ENCODE assay signal across 8 cellular contexts in the genomic region with DNA sequence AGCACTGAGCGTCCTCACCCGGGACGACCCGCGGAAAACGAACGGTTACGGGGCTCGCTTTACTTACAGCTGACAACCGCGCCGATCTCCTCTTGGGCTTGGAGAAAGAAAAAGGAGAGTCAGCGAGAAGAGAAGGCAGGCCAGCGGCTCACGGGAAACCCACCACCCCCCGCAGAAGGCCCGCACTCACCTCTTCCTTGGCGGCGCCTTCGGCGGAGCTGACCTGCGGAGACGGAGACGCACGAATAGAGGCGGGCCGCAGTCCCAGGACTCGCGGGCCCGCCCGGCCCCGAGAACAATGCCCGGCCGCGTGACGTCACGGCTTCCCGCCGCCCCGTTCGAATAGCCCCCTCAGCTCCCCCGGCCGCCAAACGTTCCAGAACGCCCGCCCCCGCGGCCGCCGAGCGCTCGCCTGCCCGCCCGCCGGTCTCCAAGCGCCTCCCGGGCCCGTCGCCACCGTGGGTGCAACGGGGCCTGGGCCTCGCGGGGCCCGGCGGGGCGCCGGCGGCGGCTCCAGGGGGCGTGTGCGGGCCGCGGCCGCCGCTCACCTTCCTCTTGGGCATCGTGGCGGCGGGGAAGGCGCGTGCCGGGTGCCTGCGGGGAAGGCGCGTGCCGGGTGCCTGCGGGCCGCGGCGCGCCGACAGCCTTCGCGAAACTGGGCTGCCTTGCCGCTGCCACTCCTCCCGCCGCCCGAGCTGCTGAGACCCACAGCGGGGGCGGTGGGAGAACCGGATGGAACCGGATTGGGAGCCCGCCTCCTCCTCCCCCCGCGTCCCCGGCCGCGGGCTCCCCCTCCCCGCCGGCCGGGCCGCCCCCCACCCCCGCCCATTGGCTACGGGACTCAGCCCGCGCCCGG. TPM values are rescaled to one million over a fixed set of nuclear protein-coding genes. Genes with fewer than 3 reads are reported as not detected.
DNase-seq lines count a peak whose midpoint lies in the region; ATAC-seq and TF ChIP-seq lines count a peak whose summit lies in the region.

Gene HMGN1, minus strand, starts transcription at position 734 of the 856 bp plus-strand sequence. Its CDS starts 171 bp downstream, at position 563.

- H3K79me1 ChIP-seq in mesenchymal stem cell (replicated peaks; ENCODE audit: low read length, poor library complexity, severe bottlenecking): peaks cover 3% of the 10 kb centered on the region

- H2BK12ac ChIP-seq in mesenchymal stem cell (ENCODE audit: low read length in 2 of 2): peak within 1 kb of the TSS in 1 of 2 experiments; percentile 63

- H3K36me3 ChIP-seq in CD8-positive, alpha-beta T cell (ENCODE audit: insufficient read depth, low read length): peaks cover 13% of the 10 kb centered on the region
- H3K36me3 ChIP-seq in mesenchymal stem cell (ENCODE audit: control insufficient read depth in 1 of 2, insufficient read depth in 2 of 2, low read depth in 1 of 2, low read length in 2 of 2): peaks cover 4 to 36% of the 10 kb centered on the region in 2 experiments

- peak within 1 kb of the TSS; percentile 99 for H3K27ac Mint-ChIP-seq in CD8-positive, alpha-beta T cell

- H2BK120ac ChIP-seq in mesenchymal stem cell (ENCODE audit: low read depth, low read length): peak within 1 kb of the TSS; percentile 98

- under 1% methylated on average over 41 of the region's 116 CpGs for WGBS in mesenchymal stem cell

- intact Hi-C loops in CD8-positive, alpha-beta T cell (cut with DNase I, micrococcal nuclease): loop anchor here (1.0 to 10.0 kb wide), 8 partner anchors 32 to 166 kb away; partner anchors contain the start of genes PSMG1 (in 2 of the 2), BRWD1 (in 1 of the 2) and LCA5L (in 1 of the 2)

- H3K36me3 Mint-ChIP-seq in CD8-positive, alpha-beta T cell: peaks cover 36% of the 10 kb centered on the region

- no peak within 1 kb of the TSS for H3K23ac ChIP-seq in mesenchymal stem cell (ENCODE audit: low read length in 2 of 2)

- peaks cover 43% of the 10 kb centered on the region for H3K4me1 ChIP-seq in CD8-positive, alpha-beta T cell (ENCODE audit: insufficient read depth, low read length)
- peaks cover 5% of the 10 kb centered on the region for H3K4me1 ChIP-seq in mesenchymal stem cell (ENCODE audit: control insufficient read depth, insufficient read depth, low read depth, low read length)

- H3K4me2 ChIP-seq in mesenchymal stem cell (ENCODE audit: low read length, poor library complexity, severe bottlenecking): peak within 1 kb of the TSS; percentile 91

- peak within 1 kb of the TSS; percentile 96 for H2BK5ac ChIP-seq in mesenchymal stem cell (ENCODE audit: low read depth, low read length, poor library complexity, severe bottlenecking)

- no peak for TF ChIP-seq CTCF in CD8-positive, alpha-beta T cell (IDR thresholded peaks at IDR 0.05)

- peak within 1 kb of the TSS; percentile 96 for H3K4me3 Mint-ChIP-seq in CD8-positive, alpha-beta T cell

- H3K9me3 Mint-ChIP-seq in CD8-positive, alpha-beta T cell: no peaks in the 10 kb centered on the region

- DNase-seq in CD8-positive, alpha-beta T cell: peak; percentile 75 to 90 (median 86)
- DNase-seq in HS-5 (ENCODE audit: low read depth) (peak; percentile 29), NK-92 (lab: John Stamatoyannopoulos, UW; ENCODE audit: unreplicated experiment) (peak; percentile 60), mesenchymal stem cell (peak; percentile 91)
- DNase-seq in activated CD8-positive, alpha-beta memory T cell treated with anti-CD3 and anti-CD28 coated beads for 1 hour (ENCODE audit: extremely low read depth in 1 of 2, low read depth in 1 of 2): peak; percentile 57 to 84
- peak; percentile 95 for DNase-seq in effector CD8-positive, alpha-beta T cell (lab: John Stamatoyannopoulos, UW)
- peak; percentile 83 for DNase-seq in stimulated activated CD8-positive, alpha-beta memory T cell treated with anti-CD3 and anti-CD28 coated beads, Interleukin-12 subunit alpha, Interleukin-12 subunit beta, amount 100 ng/mL, for 4 hours (ENCODE audit: low read depth)

- peak within 1 kb of the TSS; percentile 97 for H4K8ac ChIP-seq in mesenchymal stem cell (ENCODE audit: low read length)

- peak within 1 kb of the TSS; percentile 95 for H2AFZ ChIP-seq in mesenchymal stem cell (ENCODE audit: low read depth, low read length)

- POLR2A ChIA-PET in CD8-positive, alpha-beta T cell (lab: Charles Lee): interaction anchor here (1.0 to 3.7 kb wide), 10 partner anchors 12 to 165 kb away, joined by 3 to 95 read pairs (median 6); partner anchors contain the start of genes BRWD1 and PSMG1

- no peaks in the 10 kb centered on the region for H3K9me3 ChIP-seq in CD8-positive, alpha-beta T cell (ENCODE audit: low read length)
- no peaks in the 10 kb centered on the region for H3K9me3 ChIP-seq in mesenchymal stem cell (ENCODE audit: control insufficient read depth, low read length)

- peak within 1 kb of the TSS; percentile 87 for H2AK5ac ChIP-seq in mesenchymal stem cell (ENCODE audit: low read length, severe bottlenecking)

- H3K4ac ChIP-seq in mesenchymal stem cell (ENCODE audit: low read depth in 1 of 2, low read length in 2 of 2): peak within 1 kb of the TSS; percentile 95 to 97

- H3K4me3 ChIP-seq in CD8-positive, alpha-beta T cell (ENCODE audit: low read depth, low read length): peak within 1 kb of the TSS; percentile 84
- H3K4me3 ChIP-seq in mesenchymal stem cell (ENCODE audit: insufficient read depth in 1 of 2, low read depth in 1 of 2, low read length in 2 of 2): peak within 1 kb of the TSS; percentile 89 to 92

- H2BK15ac ChIP-seq in mesenchymal stem cell (ENCODE audit: low read depth, poor library complexity, severe bottlenecking): peak within 1 kb of the TSS; percentile 83

- peak within 1 kb of the TSS; percentile 89 to 94 for H3K18ac ChIP-seq in mesenchymal stem cell (ENCODE audit: low read depth in 1 of 2, low read length in 2 of 2)

- H3K14ac ChIP-seq in mesenchymal stem cell (ENCODE audit: low read length in 2 of 2): peak within 1 kb of the TSS in 1 of 2 experiments; percentile 88

- peak within 1 kb of the TSS; percentile 94 for H3K9ac ChIP-seq in mesenchymal stem cell (ENCODE audit: low read length)

- no peaks in the 10 kb centered on the region for H3K27me3 ChIP-seq in CD8-positive, alpha-beta T cell (ENCODE audit: insufficient read depth, low read length)
- H3K27me3 ChIP-seq in mesenchymal stem cell (ENCODE audit: control insufficient read depth in 1 of 2, insufficient read depth in 1 of 2, low read length in 2 of 2): no peaks in the 10 kb centered on the region

- H3K4me1 Mint-ChIP-seq in CD8-positive, alpha-beta T cell (ENCODE audit: low read depth): peaks cover 38% of the 10 kb centered on the region

- CTCF ChIA-PET in CD8-positive, alpha-beta T cell (lab: Charles Lee): interaction anchor here (1.0 to 3.7 kb wide), 5 partner anchors 35 to 42 kb away, joined by 3 to 23 read pairs (median 3); partner anchors contain the start of gene BRWD1

- peak; percentile 7 for ATAC-seq in CD8-positive, alpha-beta T cell
- peak; percentile 10 for ATAC-seq in GM19468 (IDR thresholded peaks at IDR 0.05; ENCODE audit: extremely low read depth, unreplicated experiment)

- H3K27ac ChIP-seq in CD8-positive, alpha-beta T cell (ENCODE audit: low read depth, low read length): peak within 1 kb of the TSS; percentile 95
- peak within 1 kb of the TSS; percentile 99 for H3K27ac ChIP-seq in mesenchymal stem cell (ENCODE audit: low read length, poor library complexity, severe bottlenecking)

- peak within 1 kb of the TSS; percentile 94 for H4K91ac ChIP-seq in mesenchymal stem cell (ENCODE audit: low read length)

- H3K27me3 Mint-ChIP-seq in CD8-positive, alpha-beta T cell (ENCODE audit: low read depth): no peaks in the 10 kb centered on the region

RNA-seq across cellular contexts. Expression of gene HMGN1, which starts in this region (rescaled TPM):
- total RNA-seq in CD8-positive, alpha-beta T cell: 100 to 1,000 TPM; 187 to 195 TPM
- 278 TPM for polyA plus RNA-seq in mesenchymal stem cell (2013, experiment 1 of 2)
- polyA plus RNA-seq in mesenchymal stem cell (2013, experiment 2 of 2): 282 TPM

Comparison
In these comparisons a context has a peak if more than half of its experiments do, and no peak if none do; other contexts are left out.
1. Peak in every context shown above with its lines: DNase-seq, ATAC-seq, H3K4me3 ChIP-seq and H3K27ac ChIP-seq.
2. DNase-seq: peak in every context shown above with its lines; median percentile 95 in effector CD8-positive, alpha-beta T cell; 91 in mesenchymal stem cell; 86 in CD8-positive, alpha-beta T cell; 83 in stimulated activated CD8-positive, alpha-beta memory T cell treated with anti-CD3 and anti-CD28 coated beads, Interleukin-12 subunit alpha, Interleukin-12 subunit beta, amount 100 ng/mL, for 4 hours; 70 in activated CD8-positive, alpha-beta memory T cell treated with anti-CD3 and anti-CD28 coated beads for 1 hour; 60 in NK-92; 29 in HS-5.